ENCODE assay signal across 8 cellular contexts in the genomic region with DNA sequence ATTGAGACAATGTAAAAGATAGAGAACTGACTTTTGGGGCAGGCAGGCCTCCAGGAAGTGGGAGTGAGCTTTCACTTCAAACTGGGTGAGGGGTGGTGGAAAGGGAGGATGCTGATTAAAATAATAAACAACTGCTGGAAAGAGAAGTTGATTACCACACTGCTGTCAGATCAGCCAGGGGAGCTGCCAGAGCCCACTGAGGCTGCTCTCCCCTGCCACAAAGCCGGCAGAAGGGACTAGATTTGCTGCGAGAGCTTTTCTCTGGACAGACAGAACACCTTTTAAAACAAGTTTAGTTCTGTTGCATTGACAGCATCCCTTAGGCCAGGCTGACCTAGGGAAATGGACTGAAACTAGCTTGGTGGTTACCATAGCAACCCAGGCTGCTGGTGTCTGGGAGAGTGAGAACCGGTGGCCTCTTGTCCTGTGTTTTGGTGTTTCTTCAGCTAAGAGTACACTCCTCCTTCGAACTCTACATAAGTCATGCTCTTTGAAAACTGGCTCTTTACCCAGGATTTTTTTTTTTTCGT.
DNase-seq lines count a peak whose midpoint lies in the region; ATAC-seq and TF ChIP-seq lines count a peak whose summit lies in the region.

No MANE protein-coding gene starts in this region.

- DNase-seq in Right ventricle myocardium superior (no peak), right atrium auricular region (ENCODE audit: low spot score) (no peak), SK-N-MC (ENCODE audit: low read depth, low spot score) (no peak), fibroblast of peridontal ligament (ENCODE audit: extremely low read depth) (peak; percentile 74), ovary (peak; percentile 37 to 65 (median 51)), dorsolateral prefrontal cortex (no peak), AG08396 (ENCODE audit: low spot score) (no peak)

- peak; percentile 29 for ATAC-seq in Right ventricle myocardium superior (ENCODE audit: poor library complexity)
- peak; percentile 60 for ATAC-seq in HG03039 (IDR thresholded peaks at IDR 0.05; ENCODE audit: unreplicated experiment)

- H3K36me3 ChIP-seq in right atrium auricular region = no peaks in the 10 kb centered on the region
- H3K36me3 ChIP-seq in SK-N-MC (ENCODE audit: insufficient read depth, low read length) = no peaks in the 10 kb centered on the region
- H3K36me3 ChIP-seq in ovary = no peaks in the 10 kb centered on the region

- no peak for TF ChIP-seq EP300 in ovary (IDR thresholded peaks at IDR 0.05)

- H3K9me3 ChIP-seq in right atrium auricular region = no peaks in the 10 kb centered on the region
- no peaks in the 10 kb centered on the region for H3K9me3 ChIP-seq in SK-N-MC (ENCODE audit: low read depth, low read length)
- no peaks in the 10 kb centered on the region for H3K9me3 ChIP-seq in ovary

- peaks cover 0 to 17% of the 10 kb centered on the region in 2 donors for H3K4me1 ChIP-seq in right atrium auricular region
- H3K4me1 ChIP-seq in ovary (ENCODE audit: insufficient read depth) = peaks cover 8% of the 10 kb centered on the region

- peak overlapping the region in 1 of 2 donors; percentile 30 for H3K27ac ChIP-seq in right atrium auricular region
- H3K27ac ChIP-seq in SK-N-MC = peak overlapping the region; percentile 55; the same call in 1 of the 2 replicates
- H3K27ac ChIP-seq in ovary = peak overlapping the region in 1 of 2 donors; percentile 17
- H3K27ac ChIP-seq in dorsolateral prefrontal cortex = peak overlapping the region in 2 of 59 donors; percentile 1 to 15

- WGBS in ovary, 3 donors = 7 to 11% (median 8%) methylated on average over 5 of the region's 5 CpGs

- H3K27me3 ChIP-seq in right atrium auricular region = no peaks in the 10 kb centered on the region
- H3K27me3 ChIP-seq in ovary = no peaks in the 10 kb centered on the region
- no peaks in the 10 kb centered on the region for H3K27me3 ChIP-seq in dorsolateral prefrontal cortex

- H3K9ac ChIP-seq in SK-N-MC (ENCODE audit: insufficient read length) = no peak overlapping the region

- intact Hi-C loops in Right ventricle myocardium superior (cut with DNase I) = no loop called here
- intact Hi-C loops in ovary (cut with DNase I) = no loop called here
- intact Hi-C loops in dorsolateral prefrontal cortex (cut with DNase I) = no loop called here

- TF ChIP-seq POLR2A in ovary (IDR thresholded peaks at IDR 0.05) = no peak

- H3K4me3 ChIP-seq in right atrium auricular region (no peak overlapping the region), SK-N-MC (no peak overlapping the region), ovary (no peak overlapping the region), dorsolateral prefrontal cortex (no peak overlapping the region)

- TF ChIP-seq CTCF in right atrium auricular region (IDR thresholded peaks at IDR 0.05) (no peak), ovary (IDR thresholded peaks at IDR 0.05) (no peak), dorsolateral prefrontal cortex (IDR thresholded peaks at IDR 0.05 in 54 of 56, conservative IDR thresholded peaks at IDR 0.05 in 2 of 56; ENCODE audit: low read depth in 1 of 56, partially characterized antibody in 56 of 56) (no peak)

Comparison
In these comparisons a context has a peak if more than half of its experiments do, and no peak if none do; other contexts are left out.
1. DNase-seq: peak in fibroblast of peridontal ligament (single experiment) and ovary (5 of 5); none in Right ventricle myocardium superior (single experiment), right atrium auricular region (single experiment), SK-N-MC (single experiment), dorsolateral prefrontal cortex (0 of 10) and AG08396 (single experiment).